ENCODE assay signal across 1 cellular context in the genomic region with DNA sequence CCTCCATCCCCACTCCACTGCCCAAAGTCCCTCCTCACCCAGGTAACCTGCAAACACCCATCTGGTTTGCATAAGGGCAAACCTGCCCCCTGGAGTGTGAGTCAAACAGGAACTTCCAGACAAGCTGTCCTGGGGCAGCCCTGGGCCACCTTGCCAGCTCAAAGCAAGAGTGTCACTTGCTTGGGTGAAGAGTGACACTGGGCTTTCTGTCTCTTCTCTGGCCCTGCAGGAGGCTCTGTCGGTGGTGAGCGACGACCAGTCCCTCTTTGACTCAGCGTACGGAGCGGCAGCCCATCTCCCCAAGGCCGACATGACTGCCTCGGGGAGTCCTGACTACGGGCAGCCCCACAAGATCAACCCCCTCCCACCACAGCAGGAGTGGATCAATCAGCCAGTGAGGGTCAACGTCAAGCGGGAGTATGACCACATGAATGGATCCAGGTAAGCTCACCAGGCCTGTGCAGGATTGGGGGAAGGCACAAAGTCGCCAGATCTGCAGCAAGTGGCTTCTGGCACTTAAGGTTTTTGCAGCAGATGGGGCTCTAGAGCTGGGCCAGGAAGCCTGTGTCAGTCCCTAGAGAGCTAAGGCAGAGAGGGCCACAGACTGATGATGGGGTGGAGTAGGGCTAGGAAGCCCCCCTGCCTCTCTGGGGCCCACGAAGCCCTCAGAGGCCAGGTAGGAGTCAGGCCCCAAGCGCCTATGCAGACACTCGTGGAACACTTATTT.
TF ChIP-seq lines count a peak whose summit lies in the region.

No MANE protein-coding gene starts in this region.

TF ChIP-seq in GM12878, 131 proteins besides CTCF, POLR2A, EP300 and RAD21 (continued from another document and continues in another):
- TF ChIP-seq, protein P1, sequence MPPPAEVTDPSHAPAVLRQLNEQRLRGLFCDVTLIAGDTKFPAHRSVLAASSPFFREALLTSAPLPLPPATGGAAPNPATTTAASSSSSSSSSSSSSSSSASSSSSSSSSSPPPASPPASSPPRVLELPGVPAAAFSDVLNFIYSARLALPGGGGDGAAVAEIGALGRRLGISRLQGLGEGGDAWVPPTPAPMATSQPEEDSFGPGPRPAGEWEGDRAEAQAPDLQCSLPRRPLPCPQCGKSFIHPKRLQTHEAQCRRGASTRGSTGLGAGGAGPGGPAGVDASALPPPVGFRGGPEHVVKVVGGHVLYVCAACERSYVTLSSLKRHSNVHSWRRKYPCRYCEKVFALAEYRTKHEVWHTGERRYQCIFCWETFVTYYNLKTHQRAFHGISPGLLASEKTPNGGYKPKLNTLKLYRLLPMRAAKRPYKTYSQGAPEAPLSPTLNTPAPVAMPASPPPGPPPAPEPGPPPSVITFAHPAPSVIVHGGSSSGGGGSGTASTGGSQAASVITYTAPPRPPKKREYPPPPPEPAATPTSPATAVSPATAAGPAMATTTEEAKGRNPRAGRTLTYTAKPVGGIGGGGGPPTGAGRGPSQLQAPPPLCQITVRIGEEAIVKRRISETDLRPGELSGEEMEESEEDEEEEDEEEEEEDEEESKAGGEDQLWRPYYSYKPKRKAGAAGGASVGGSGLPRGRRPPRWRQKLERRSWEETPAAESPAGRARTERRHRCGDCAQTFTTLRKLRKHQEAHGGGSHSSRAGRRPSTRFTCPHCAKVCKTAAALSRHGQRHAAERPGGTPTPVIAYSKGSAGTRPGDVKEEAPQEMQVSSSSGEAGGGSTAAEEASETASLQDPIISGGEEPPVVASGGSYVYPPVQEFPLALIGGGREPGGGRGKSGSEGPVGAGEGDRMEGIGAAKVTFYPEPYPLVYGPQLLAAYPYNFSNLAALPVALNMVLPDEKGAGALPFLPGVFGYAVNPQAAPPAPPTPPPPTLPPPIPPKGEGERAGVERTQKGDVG (CRISPR knock-in tag; IDR thresholded peaks at IDR 0.05): no peak
- peak; percentile 94 for TF ChIP-seq POU2F2 (IDR thresholded peaks at IDR 0.05; ENCODE audit: borderline replicate concordance, low read depth, low read length)
- no peak for TF ChIP-seq KDM1A (IDR thresholded peaks at IDR 0.05; ENCODE audit: borderline replicate concordance)
- TF ChIP-seq SIN3A (IDR thresholded peaks at IDR 0.05; ENCODE audit: low read depth, low read length): no peak
- TF ChIP-seq SREBF1 (IDR thresholded peaks at IDR 0.05; ENCODE audit: low read length): peak; percentile 66; the same call in 1 of the 2 replicates
- no peak; the same call in 1 of the 2 replicates for TF ChIP-seq HDGF (IDR thresholded peaks at IDR 0.05)
- no peak for TF ChIP-seq MEF2A (IDR thresholded peaks at IDR 0.05; ENCODE audit: insufficient read depth, low read depth, low read length)
- TF ChIP-seq, protein P2, sequence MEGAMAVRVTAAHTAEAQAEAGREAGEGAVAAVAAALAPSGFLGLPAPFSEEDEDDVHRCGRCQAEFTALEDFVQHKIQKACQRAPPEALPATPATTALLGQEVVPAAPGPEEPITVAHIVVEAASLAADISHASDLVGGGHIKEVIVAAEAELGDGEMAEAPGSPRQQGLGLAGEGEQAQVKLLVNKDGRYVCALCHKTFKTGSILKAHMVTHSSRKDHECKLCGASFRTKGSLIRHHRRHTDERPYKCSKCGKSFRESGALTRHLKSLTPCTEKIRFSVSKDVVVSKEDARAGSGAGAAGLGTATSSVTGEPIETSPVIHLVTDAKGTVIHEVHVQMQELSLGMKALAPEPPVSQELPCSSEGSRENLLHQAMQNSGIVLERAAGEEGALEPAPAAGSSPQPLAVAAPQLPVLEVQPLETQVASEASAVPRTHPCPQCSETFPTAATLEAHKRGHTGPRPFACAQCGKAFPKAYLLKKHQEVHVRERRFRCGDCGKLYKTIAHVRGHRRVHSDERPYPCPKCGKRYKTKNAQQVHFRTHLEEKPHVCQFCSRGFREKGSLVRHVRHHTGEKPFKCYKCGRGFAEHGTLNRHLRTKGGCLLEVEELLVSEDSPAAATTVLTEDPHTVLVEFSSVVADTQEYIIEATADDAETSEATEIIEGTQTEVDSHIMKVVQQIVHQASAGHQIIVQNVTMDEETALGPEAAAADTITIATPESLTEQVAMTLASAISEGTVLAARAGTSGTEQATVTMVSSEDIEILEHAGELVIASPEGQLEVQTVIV (IDR thresholded peaks at IDR 0.05; ENCODE audit: borderline replicate concordance, partially characterized antibody): no peak
- TF ChIP-seq, protein P3, sequence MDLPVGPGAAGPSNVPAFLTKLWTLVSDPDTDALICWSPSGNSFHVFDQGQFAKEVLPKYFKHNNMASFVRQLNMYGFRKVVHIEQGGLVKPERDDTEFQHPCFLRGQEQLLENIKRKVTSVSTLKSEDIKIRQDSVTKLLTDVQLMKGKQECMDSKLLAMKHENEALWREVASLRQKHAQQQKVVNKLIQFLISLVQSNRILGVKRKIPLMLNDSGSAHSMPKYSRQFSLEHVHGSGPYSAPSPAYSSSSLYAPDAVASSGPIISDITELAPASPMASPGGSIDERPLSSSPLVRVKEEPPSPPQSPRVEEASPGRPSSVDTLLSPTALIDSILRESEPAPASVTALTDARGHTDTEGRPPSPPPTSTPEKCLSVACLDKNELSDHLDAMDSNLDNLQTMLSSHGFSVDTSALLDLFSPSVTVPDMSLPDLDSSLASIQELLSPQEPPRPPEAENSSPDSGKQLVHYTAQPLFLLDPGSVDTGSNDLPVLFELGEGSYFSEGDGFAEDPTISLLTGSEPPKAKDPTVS (IDR thresholded peaks at IDR 0.05; ENCODE audit: low read depth, low read length): no peak
- TF ChIP-seq RELA (IDR thresholded peaks at IDR 0.05; ENCODE audit: borderline replicate concordance, partially characterized antibody): no peak
- TF ChIP-seq, protein P4, sequence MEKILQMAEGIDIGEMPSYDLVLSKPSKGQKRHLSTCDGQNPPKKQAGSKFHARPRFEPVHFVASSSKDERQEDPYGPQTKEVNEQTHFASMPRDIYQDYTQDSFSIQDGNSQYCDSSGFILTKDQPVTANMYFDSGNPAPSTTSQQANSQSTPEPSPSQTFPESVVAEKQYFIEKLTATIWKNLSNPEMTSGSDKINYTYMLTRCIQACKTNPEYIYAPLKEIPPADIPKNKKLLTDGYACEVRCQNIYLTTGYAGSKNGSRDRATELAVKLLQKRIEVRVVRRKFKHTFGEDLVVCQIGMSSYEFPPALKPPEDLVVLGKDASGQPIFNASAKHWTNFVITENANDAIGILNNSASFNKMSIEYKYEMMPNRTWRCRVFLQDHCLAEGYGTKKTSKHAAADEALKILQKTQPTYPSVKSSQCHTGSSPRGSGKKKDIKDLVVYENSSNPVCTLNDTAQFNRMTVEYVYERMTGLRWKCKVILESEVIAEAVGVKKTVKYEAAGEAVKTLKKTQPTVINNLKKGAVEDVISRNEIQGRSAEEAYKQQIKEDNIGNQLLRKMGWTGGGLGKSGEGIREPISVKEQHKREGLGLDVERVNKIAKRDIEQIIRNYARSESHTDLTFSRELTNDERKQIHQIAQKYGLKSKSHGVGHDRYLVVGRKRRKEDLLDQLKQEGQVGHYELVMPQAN (conservative IDR thresholded peaks at IDR 0.05): no peak
- no peak for TF ChIP-seq PAX8 (IDR thresholded peaks at IDR 0.05)
- TF ChIP-seq EGR1 (IDR thresholded peaks at IDR 0.05; ENCODE audit: borderline replicate concordance in 1 of 2, low read depth in 2 of 2, low read length in 2 of 2): no peak
- TF ChIP-seq NBN (IDR thresholded peaks at IDR 0.05): no peak
- TF ChIP-seq SP1 (IDR thresholded peaks at IDR 0.05; ENCODE audit: low read depth, low read length): no peak
- no peak for TF ChIP-seq BMI1 (IDR thresholded peaks at IDR 0.05; ENCODE audit: borderline replicate concordance)
- peak in 1 of 2 experiments; percentile 47; a peak in 1 of 4 replicates for TF ChIP-seq ETV6 (conservative IDR thresholded peaks at IDR 0.05 in 1 of 2, IDR thresholded peaks at IDR 0.05 in 1 of 2; ENCODE audit: borderline replicate concordance in 1 of 2, low read depth in 1 of 2)
- peak; percentile 85; the same call in 1 of the 2 replicates for TF ChIP-seq ZNF217 (IDR thresholded peaks at IDR 0.05)
- TF ChIP-seq MTA3 (IDR thresholded peaks at IDR 0.05; ENCODE audit: borderline replicate concordance, low read length): no peak; the same call in 1 of the 2 replicates
- TF ChIP-seq BCL11A (IDR thresholded peaks at IDR 0.05; ENCODE audit: low read depth, low read length): peak; percentile 44; the same call in 1 of the 2 replicates
- no peak for TF ChIP-seq ESRRA (IDR thresholded peaks at IDR 0.05; ENCODE audit: low read length)
- TF ChIP-seq, protein P5, sequence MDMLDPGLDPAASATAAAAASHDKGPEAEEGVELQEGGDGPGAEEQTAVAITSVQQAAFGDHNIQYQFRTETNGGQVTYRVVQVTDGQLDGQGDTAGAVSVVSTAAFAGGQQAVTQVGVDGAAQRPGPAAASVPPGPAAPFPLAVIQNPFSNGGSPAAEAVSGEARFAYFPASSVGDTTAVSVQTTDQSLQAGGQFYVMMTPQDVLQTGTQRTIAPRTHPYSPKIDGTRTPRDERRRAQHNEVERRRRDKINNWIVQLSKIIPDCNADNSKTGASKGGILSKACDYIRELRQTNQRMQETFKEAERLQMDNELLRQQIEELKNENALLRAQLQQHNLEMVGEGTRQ (IDR thresholded peaks at IDR 0.05; ENCODE audit: borderline replicate concordance, low read depth, low read length): no peak
- 0 out of 2 replicates have a peak, but pooled peaks have one; percentile 36 for TF ChIP-seq YY1 (IDR thresholded peaks at IDR 0.05; ENCODE audit: low read depth, low read length)
- TF ChIP-seq ZSCAN29 (IDR thresholded peaks at IDR 0.05): no peak
- TF ChIP-seq ZNF274 (IDR thresholded peaks at IDR 0.05; ENCODE audit: insufficient read depth, insufficient read length): no peak
- peak; percentile 63; the same call in 1 of the 2 replicates for TF ChIP-seq TCF12 (IDR thresholded peaks at IDR 0.05; ENCODE audit: low read depth, low read length)
- TF ChIP-seq, protein P6, sequence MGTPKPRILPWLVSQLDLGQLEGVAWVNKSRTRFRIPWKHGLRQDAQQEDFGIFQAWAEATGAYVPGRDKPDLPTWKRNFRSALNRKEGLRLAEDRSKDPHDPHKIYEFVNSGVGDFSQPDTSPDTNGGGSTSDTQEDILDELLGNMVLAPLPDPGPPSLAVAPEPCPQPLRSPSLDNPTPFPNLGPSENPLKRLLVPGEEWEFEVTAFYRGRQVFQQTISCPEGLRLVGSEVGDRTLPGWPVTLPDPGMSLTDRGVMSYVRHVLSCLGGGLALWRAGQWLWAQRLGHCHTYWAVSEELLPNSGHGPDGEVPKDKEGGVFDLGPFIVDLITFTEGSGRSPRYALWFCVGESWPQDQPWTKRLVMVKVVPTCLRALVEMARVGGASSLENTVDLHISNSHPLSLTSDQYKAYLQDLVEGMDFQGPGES (IDR thresholded peaks at IDR 0.05): no peak
- TF ChIP-seq, protein P7, sequence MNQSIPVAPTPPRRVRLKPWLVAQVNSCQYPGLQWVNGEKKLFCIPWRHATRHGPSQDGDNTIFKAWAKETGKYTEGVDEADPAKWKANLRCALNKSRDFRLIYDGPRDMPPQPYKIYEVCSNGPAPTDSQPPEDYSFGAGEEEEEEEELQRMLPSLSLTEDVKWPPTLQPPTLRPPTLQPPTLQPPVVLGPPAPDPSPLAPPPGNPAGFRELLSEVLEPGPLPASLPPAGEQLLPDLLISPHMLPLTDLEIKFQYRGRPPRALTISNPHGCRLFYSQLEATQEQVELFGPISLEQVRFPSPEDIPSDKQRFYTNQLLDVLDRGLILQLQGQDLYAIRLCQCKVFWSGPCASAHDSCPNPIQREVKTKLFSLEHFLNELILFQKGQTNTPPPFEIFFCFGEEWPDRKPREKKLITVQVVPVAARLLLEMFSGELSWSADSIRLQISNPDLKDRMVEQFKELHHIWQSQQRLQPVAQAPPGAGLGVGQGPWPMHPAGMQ (IDR thresholded peaks at IDR 0.05; ENCODE audit: borderline replicate concordance): no peak
- TF ChIP-seq, protein P8, sequence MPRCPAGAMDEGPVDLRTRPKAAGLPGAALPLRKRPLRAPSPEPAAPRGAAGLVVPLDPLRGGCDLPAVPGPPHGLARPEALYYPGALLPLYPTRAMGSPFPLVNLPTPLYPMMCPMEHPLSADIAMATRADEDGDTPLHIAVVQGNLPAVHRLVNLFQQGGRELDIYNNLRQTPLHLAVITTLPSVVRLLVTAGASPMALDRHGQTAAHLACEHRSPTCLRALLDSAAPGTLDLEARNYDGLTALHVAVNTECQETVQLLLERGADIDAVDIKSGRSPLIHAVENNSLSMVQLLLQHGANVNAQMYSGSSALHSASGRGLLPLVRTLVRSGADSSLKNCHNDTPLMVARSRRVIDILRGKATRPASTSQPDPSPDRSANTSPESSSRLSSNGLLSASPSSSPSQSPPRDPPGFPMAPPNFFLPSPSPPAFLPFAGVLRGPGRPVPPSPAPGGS (IDR thresholded peaks at IDR 0.05; ENCODE audit: borderline replicate concordance, insufficient read depth, low read depth, low read length, poor library complexity, severe bottlenecking): peak; percentile 37
- TF ChIP-seq, protein P9, sequence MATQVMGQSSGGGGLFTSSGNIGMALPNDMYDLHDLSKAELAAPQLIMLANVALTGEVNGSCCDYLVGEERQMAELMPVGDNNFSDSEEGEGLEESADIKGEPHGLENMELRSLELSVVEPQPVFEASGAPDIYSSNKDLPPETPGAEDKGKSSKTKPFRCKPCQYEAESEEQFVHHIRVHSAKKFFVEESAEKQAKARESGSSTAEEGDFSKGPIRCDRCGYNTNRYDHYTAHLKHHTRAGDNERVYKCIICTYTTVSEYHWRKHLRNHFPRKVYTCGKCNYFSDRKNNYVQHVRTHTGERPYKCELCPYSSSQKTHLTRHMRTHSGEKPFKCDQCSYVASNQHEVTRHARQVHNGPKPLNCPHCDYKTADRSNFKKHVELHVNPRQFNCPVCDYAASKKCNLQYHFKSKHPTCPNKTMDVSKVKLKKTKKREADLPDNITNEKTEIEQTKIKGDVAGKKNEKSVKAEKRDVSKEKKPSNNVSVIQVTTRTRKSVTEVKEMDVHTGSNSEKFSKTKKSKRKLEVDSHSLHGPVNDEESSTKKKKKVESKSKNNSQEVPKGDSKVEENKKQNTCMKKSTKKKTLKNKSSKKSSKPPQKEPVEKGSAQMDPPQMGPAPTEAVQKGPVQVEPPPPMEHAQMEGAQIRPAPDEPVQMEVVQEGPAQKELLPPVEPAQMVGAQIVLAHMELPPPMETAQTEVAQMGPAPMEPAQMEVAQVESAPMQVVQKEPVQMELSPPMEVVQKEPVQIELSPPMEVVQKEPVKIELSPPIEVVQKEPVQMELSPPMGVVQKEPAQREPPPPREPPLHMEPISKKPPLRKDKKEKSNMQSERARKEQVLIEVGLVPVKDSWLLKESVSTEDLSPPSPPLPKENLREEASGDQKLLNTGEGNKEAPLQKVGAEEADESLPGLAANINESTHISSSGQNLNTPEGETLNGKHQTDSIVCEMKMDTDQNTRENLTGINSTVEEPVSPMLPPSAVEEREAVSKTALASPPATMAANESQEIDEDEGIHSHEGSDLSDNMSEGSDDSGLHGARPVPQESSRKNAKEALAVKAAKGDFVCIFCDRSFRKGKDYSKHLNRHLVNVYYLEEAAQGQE (IDR thresholded peaks at IDR 0.05; ENCODE audit: low read depth, low read length): no peak
- TF ChIP-seq FOS (IDR thresholded peaks at IDR 0.05; ENCODE audit: borderline replicate concordance, extremely low read depth, insufficient read length): no peak
- no peak for TF ChIP-seq ZNF384 (IDR thresholded peaks at IDR 0.05; ENCODE audit: borderline replicate concordance, low read depth, low read length)
- TF ChIP-seq WRNIP1 (IDR thresholded peaks at IDR 0.05; ENCODE audit: borderline replicate concordance, low read depth, low read length): no peak
- no peak for TF ChIP-seq SPI1 (IDR thresholded peaks at IDR 0.05; ENCODE audit: borderline replicate concordance, insufficient read depth, low read depth, low read length)
- TF ChIP-seq CHD4 (IDR thresholded peaks at IDR 0.05): no peak
